In genomic region chr19:8221161-8221560, GRCh38 we compare ENCODE assay signal across 1 cellular context.
TF ChIP-seq lines count a peak whose summit lies in the region.

No MANE protein-coding gene starts in this region.

TF ChIP-seq in HepG2, 621 proteins besides CTCF, POLR2A, EP300 and RAD21 (continued from another document):
- no peak for TF ChIP-seq ARID4A (CRISPR knock-in tag; IDR thresholded peaks at IDR 0.05; ENCODE audit: borderline replicate concordance)
- TF ChIP-seq ZNF816 (CRISPR knock-in tag; IDR thresholded peaks at IDR 0.05; ENCODE audit: borderline replicate concordance), result no peak
- no peak for TF ChIP-seq CCDC6 (CRISPR knock-in tag; IDR thresholded peaks at IDR 0.05)
